2 cellular contexts compared by ENCODE assay signal in genomic region chr6:137020771-137021170, GRCh38.
TF ChIP-seq lines count a peak whose summit lies in the region.

No MANE protein-coding gene starts in this region.

TF ChIP-seq in SK-N-SH, 30 proteins besides CTCF, POLR2A, EP300 and RAD21 (continued from another document and continues in another):
- TF ChIP-seq GABPA (IDR thresholded peaks at IDR 0.05; ENCODE audit: low read depth): no peak
- no peak for TF ChIP-seq RFX5 (IDR thresholded peaks at IDR 0.05; ENCODE audit: low read length)
- TF ChIP-seq ZBTB33 (IDR thresholded peaks at IDR 0.05; ENCODE audit: borderline replicate concordance, low read depth): no peak
- no peak for TF ChIP-seq ELF1 (IDR thresholded peaks at IDR 0.05)
- no peak for TF ChIP-seq NRF1 (IDR thresholded peaks at IDR 0.05; ENCODE audit: low read depth, low read length)
- no peak for TF ChIP-seq MEF2A (IDR thresholded peaks at IDR 0.05; ENCODE audit: borderline replicate concordance, low read depth)
- no peak for TF ChIP-seq FOXM1 (IDR thresholded peaks at IDR 0.05; ENCODE audit: low read depth)
- no peak for TF ChIP-seq POLR2AphosphoS5 (IDR thresholded peaks at IDR 0.05; ENCODE audit: low read depth, low read length)
- TF ChIP-seq NFIC (IDR thresholded peaks at IDR 0.05; ENCODE audit: borderline replicate concordance): no peak
- no peak for TF ChIP-seq REST (IDR thresholded peaks at IDR 0.05; ENCODE audit: low read depth, low read length)
- peak; percentile 53; the same call in 1 of the 2 replicates for TF ChIP-seq MXI1 (IDR thresholded peaks at IDR 0.05; ENCODE audit: low read depth, low read length)
- no peak for TF ChIP-seq PBX3 (IDR thresholded peaks at IDR 0.05)
- no peak for TF ChIP-seq RXRA (IDR thresholded peaks at IDR 0.05; ENCODE audit: borderline replicate concordance, low read depth)
- no peak for TF ChIP-seq JUND (IDR thresholded peaks at IDR 0.05)
- no peak for TF ChIP-seq USF1 (IDR thresholded peaks at IDR 0.05; ENCODE audit: borderline replicate concordance, low read depth)
- no peak for TF ChIP-seq IRF3 (IDR thresholded peaks at IDR 0.05; ENCODE audit: low read depth, low read length)
- TF ChIP-seq RCOR1 (IDR thresholded peaks at IDR 0.05; ENCODE audit: low read length): peak; percentile 72
- TF ChIP-seq FOSL2 (IDR thresholded peaks at IDR 0.05; ENCODE audit: borderline replicate concordance, low read depth): no peak
- no peak for TF ChIP-seq SIN3A (IDR thresholded peaks at IDR 0.05; ENCODE audit: borderline replicate concordance, low read depth, low read length)
- peak; percentile 81 for TF ChIP-seq GATA2 (CRISPR knock-in tag; IDR thresholded peaks at IDR 0.05)
- no peak for TF ChIP-seq MAX (IDR thresholded peaks at IDR 0.05; ENCODE audit: low read depth)

TF ChIP-seq in K562, 482 proteins besides CTCF, POLR2A, EP300 and RAD21:
- TF ChIP-seq ZNF197 (CRISPR knock-in tag; IDR thresholded peaks at IDR 0.05; ENCODE audit: low read depth) (no peak), PBX2 (CRISPR knock-in tag; IDR thresholded peaks at IDR 0.05; ENCODE audit: low read depth) (no peak), PBX2 (tag; conservative IDR thresholded peaks at IDR 0.05; ENCODE audit: low read depth) (0 out of 2 replicates have a peak, but pooled peaks have one; percentile 21), ZNF76 (CRISPR knock-in tag; IDR thresholded peaks at IDR 0.05; ENCODE audit: borderline replicate concordance) (no peak), RBM14 (IDR thresholded peaks at IDR 0.05; ENCODE audit: borderline replicate concordance, insufficient read depth, low read depth, low read length) (no peak), RBM15 (IDR thresholded peaks at IDR 0.05; ENCODE audit: insufficient read depth, low read length) (no peak), NR2C2 (CRISPR knock-in tag; IDR thresholded peaks at IDR 0.05) (no peak), NR2C2 (tag; IDR thresholded peaks at IDR 0.05) (no peak), HNRNPL (IDR thresholded peaks at IDR 0.05; ENCODE audit: low read depth, low read length) (no peak)
